Comparison of ENCODE assay signal across 8 cellular contexts in the genomic region with DNA sequence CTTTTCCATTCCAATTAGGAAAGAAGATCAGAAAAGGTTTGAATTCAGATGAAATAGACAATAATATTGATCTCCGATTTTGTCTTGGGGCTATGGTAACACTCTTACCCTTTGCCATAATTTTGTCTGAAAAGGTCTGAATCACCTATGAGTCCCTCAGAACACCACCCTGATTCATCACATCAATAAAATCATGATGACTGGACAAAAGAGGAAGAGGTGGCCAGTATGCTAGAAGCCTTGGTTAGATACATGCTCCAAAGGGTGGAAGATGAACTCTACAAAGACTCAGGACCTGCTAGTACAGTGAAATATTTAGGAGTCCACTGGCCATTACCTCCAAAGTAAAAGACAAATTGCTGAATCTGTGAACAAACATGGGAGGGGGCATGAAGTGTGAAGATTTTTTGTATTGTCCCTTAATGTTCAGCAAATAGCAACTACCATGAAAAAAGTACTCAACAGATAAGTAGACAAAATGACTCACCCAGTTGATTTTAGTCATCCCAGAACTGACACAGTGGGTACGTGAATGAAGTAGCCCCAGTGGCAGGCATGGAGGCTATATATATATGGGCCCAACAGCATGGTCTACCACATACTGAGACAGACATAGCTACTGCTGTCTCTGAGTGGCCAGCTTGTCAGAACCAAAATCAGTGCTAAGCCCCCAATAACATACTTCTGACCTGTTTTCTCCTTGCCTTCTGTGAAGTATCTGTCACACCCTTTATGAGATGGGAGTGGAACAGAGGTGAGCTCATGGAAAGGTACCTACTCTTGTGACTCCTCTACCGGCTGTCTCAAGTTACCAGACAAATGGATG. TPM values are rescaled to one million over a fixed set of nuclear protein-coding genes. Genes with fewer than 3 reads are reported as not detected.
A peak's percentile ranks its signal among the peaks of the same experiment; 100 is the strongest.
DNase-seq lines count a peak whose midpoint lies in the region; ATAC-seq, FAIRE-seq and TF ChIP-seq lines count a peak whose summit lies in the region.

No MANE protein-coding gene starts in this region.

- no peak overlapping the region for H2BK5ac ChIP-seq in H1 (ENCODE audit: low read depth, low read length)

- H3K27ac Mint-ChIP-seq in effector memory CD8-positive, alpha-beta T cell: no peak overlapping the region

- H3K9me3 Mint-ChIP-seq in effector memory CD8-positive, alpha-beta T cell: no peaks in the 10 kb centered on the region

- no peak for DNase-seq in GM12891 (ENCODE audit: insufficient read length, low spot score)
- DNase-seq in LoVo (ENCODE audit: low spot score): peak; percentile 64
- DNase-seq in H1 (ENCODE audit: low read depth in 1 of 2, low spot score in 2 of 2): no peak
- no peak for DNase-seq in substantia nigra (lab: John Stamatoyannopoulos, UW)
- no peak for DNase-seq in NCI-H2081 treated with DMSO at 0.1 percent for 48 hours (lab: John Stamatoyannopoulos, UW)
- no peak for DNase-seq in effector memory CD8-positive, alpha-beta T cell
- DNase-seq in upper lobe of right lung: no peak

- H2AK5ac ChIP-seq in H1 (ENCODE audit: low read depth, low read length): no peak overlapping the region

- H3K14ac ChIP-seq in H1 (ENCODE audit: insufficient read length): no peak overlapping the region

- H3K4me1 Mint-ChIP-seq in effector memory CD8-positive, alpha-beta T cell (ENCODE audit: low read depth in 2 of 2): no peaks in the 10 kb centered on the region

- H4K20me1 ChIP-seq in H1 (replicated peaks in 1 of 2; ENCODE audit: control insufficient read depth in 1 of 2, insufficient read depth in 2 of 2, low read length in 2 of 2): no peaks in the 10 kb centered on the region

- no peak overlapping the region for H4K5ac ChIP-seq in H1 (ENCODE audit: insufficient read length, low read depth, low read length)

- H3K27me3 ChIP-seq in H1 (replicated peaks in 1 of 4; ENCODE audit: control insufficient read depth in 3 of 4, extremely low read depth in 1 of 4, insufficient read depth in 3 of 4, low read length in 3 of 4) (no peaks in the 10 kb centered on the region), upper lobe of right lung (no peaks in the 10 kb centered on the region)

- no peak for TF ChIP-seq POLR2A in GM12891 (IDR thresholded peaks at IDR 0.05; ENCODE audit: low read depth, low read length)
- no peak for TF ChIP-seq POLR2A in H1 (IDR thresholded peaks at IDR 0.05; ENCODE audit: control extremely low read depth in 1 of 2, low read depth in 2 of 2, low read length in 2 of 2)

- no peak overlapping the region for H3K18ac ChIP-seq in H1 (ENCODE audit: extremely low read depth, low read length)

- WGBS in H1 (ENCODE audit: extremely low coverage in 1 of 2, insufficient coverage in 1 of 2, insufficient read length in 1 of 2, insufficient replicate concordance in 2 of 2, low coverage in 1 of 2, low lambda C conversion rate in 2 of 2, missing lambda C conversion rate in 1 of 2), 2 experiments: 93% methylated on average over 3 of the region's 3 CpGs; no CpG with 5 or more reads in 1 of the 2 experiments

- H3K4me3 ChIP-seq in H1 (ENCODE audit: extremely low read depth in 1 of 4, insufficient read depth in 2 of 4, low read depth in 3 of 4, low read length in 4 of 4) (no peak overlapping the region), upper lobe of right lung (no peak overlapping the region)

- H3K36me3 ChIP-seq in H1 (ENCODE audit: control insufficient read depth in 2 of 4, insufficient read depth in 4 of 4, low read length in 3 of 4): no peaks in the 10 kb centered on the region
- H3K36me3 ChIP-seq in upper lobe of right lung: no peaks in the 10 kb centered on the region

- intact Hi-C loops in upper lobe of right lung (cut with DNase I): no loop called here

- H3K4me1 ChIP-seq in H1 (replicated peaks in 1 of 4; ENCODE audit: control insufficient read depth in 3 of 4, insufficient read depth in 4 of 4, low read length in 3 of 4): no peaks in the 10 kb centered on the region
- H3K4me1 ChIP-seq in upper lobe of right lung: peaks cover 4% of the 10 kb centered on the region

- no peaks in the 10 kb centered on the region for H3K79me2 ChIP-seq in H1 (ENCODE audit: control insufficient read depth in 1 of 2, insufficient read depth in 2 of 2, low read length in 2 of 2)

- H3K4me2 ChIP-seq in H1 (ENCODE audit: insufficient read depth in 1 of 2, low read depth in 2 of 2, low read length in 2 of 2): no peak overlapping the region

- H3K79me1 ChIP-seq in H1 (ENCODE audit: low read depth, low read length): no peaks in the 10 kb centered on the region

- peak; percentile 83 for FAIRE-seq in GM12891 (lab: Jason Lieb, UNC)
- peak; percentile 13 for FAIRE-seq in H1 (lab: Jason Lieb, UNC)

- no peak overlapping the region for H4K8ac ChIP-seq in H1 (ENCODE audit: extremely low read depth, insufficient read depth, low read length)

- no peak overlapping the region for H3K4me3 Mint-ChIP-seq in effector memory CD8-positive, alpha-beta T cell

- no peak overlapping the region for H3K4ac ChIP-seq in H1 (replicated peaks; ENCODE audit: insufficient read length, low read depth, low read length)

- H2BK20ac ChIP-seq in H1 (ENCODE audit: low read length): no peak overlapping the region

- no peaks in the 10 kb centered on the region; the same call in 1 of the 2 replicates for H3K23me2 ChIP-seq in H1 (ENCODE audit: low read depth, low read length)

- no peak overlapping the region for H3K56ac ChIP-seq in H1 (replicated peaks; ENCODE audit: insufficient read length, low read depth, low read length)

- no peaks in the 10 kb centered on the region for H3K27me3 Mint-ChIP-seq in effector memory CD8-positive, alpha-beta T cell

- TF ChIP-seq CTCF in H1 (IDR thresholded peaks at IDR 0.05; ENCODE audit: control extremely low read depth in 1 of 3, insufficient read depth in 1 of 3, low read depth in 1 of 3, low read length in 3 of 3) (no peak), upper lobe of right lung (IDR thresholded peaks at IDR 0.05) (no peak)

- no peak for TF ChIP-seq EP300 in H1 (IDR thresholded peaks at IDR 0.05; ENCODE audit: borderline replicate concordance in 1 of 2, low read depth in 2 of 2, low read length in 2 of 2)

- ATAC-seq in GM21737 (IDR thresholded peaks at IDR 0.05; ENCODE audit: unreplicated experiment): peak; percentile 76
- ATAC-seq in effector memory CD8-positive, alpha-beta T cell (replicated peaks): no peak
- no peak for ATAC-seq in upper lobe of right lung

- no peak overlapping the region for H3K23ac ChIP-seq in H1 (ENCODE audit: insufficient read length)

- H2AFZ ChIP-seq in H1 (ENCODE audit: low read length): no peak overlapping the region

- no peak overlapping the region for H2BK12ac ChIP-seq in H1 (ENCODE audit: low read depth, low read length)

- H4K91ac ChIP-seq in H1 (replicated peaks; ENCODE audit: insufficient read length, low read length): no peak overlapping the region

- POLR2A ChIA-PET in H1 (lab: Charles Lee; ENCODE audit: partially characterized antibody): no interaction called here

- H3K9me3 ChIP-seq in H1 (ENCODE audit: insufficient read depth in 2 of 2, low read depth in 1 of 2, low read length in 1 of 2): no peaks in the 10 kb centered on the region
- no peaks in the 10 kb centered on the region for H3K9me3 ChIP-seq in upper lobe of right lung

- no peak overlapping the region for H3K9ac ChIP-seq in H1 (replicated peaks in 1 of 4; ENCODE audit: extremely low read depth in 1 of 4, low read depth in 3 of 4, low read length in 3 of 4)

- H3K36me3 Mint-ChIP-seq in effector memory CD8-positive, alpha-beta T cell (ENCODE audit: insufficient read depth): no peaks in the 10 kb centered on the region

- H2BK15ac ChIP-seq in H1 (ENCODE audit: low read length): no peak overlapping the region

- TF ChIP-seq RAD21 in H1 (IDR thresholded peaks at IDR 0.05 in 1 of 2, conservative IDR thresholded peaks at IDR 0.05 in 1 of 2; ENCODE audit: low read depth in 2 of 2, low read length in 2 of 2): no peak

- no peak overlapping the region for H2BK120ac ChIP-seq in H1 (replicated peaks; ENCODE audit: low read depth, low read length)

- CTCF ChIA-PET in H1 (lab: Charles Lee; ENCODE audit: partially characterized antibody): interaction anchor here (0.9 to 1.3 kb wide), 2 partner anchors 9 kb away, joined by 3 to 5 read pairs; no protein-coding TSS in a partner anchor

- no peak overlapping the region for H3K27ac ChIP-seq in H1 (ENCODE audit: low read depth, low read length)
- no peak overlapping the region for H3K27ac ChIP-seq in substantia nigra (ENCODE audit: low read depth, low read length, poor library complexity, severe bottlenecking)
- no peak overlapping the region for H3K27ac ChIP-seq in upper lobe of right lung

TF ChIP-seq in GM12891, 5 proteins besides CTCF, POLR2A, EP300 and RAD21:
- TF ChIP-seq PAX5 (IDR thresholded peaks at IDR 0.05; ENCODE audit: insufficient read depth, low read length, severe bottlenecking) (no peak), SPI1 (IDR thresholded peaks at IDR 0.05; ENCODE audit: low read depth, low read length) (peak; percentile 74)

TF ChIP-seq in H1, 55 proteins besides CTCF, POLR2A, EP300 and RAD21 (continues in another document):
- TF ChIP-seq CHD1 (IDR thresholded peaks at IDR 0.05; ENCODE audit: low read depth, low read length) (no peak), EZH2 (IDR thresholded peaks at IDR 0.05; ENCODE audit: low read depth, low read length, severe bottlenecking) (no peak), POLR2AphosphoS5 (IDR thresholded peaks at IDR 0.05; ENCODE audit: low read depth, low read length) (no peak), CBX8 (IDR thresholded peaks at IDR 0.05; ENCODE audit: borderline replicate concordance, low read depth, low read length) (no peak), RFX5 (IDR thresholded peaks at IDR 0.05; ENCODE audit: borderline replicate concordance, low read depth, low read length) (no peak), SIX5 (IDR thresholded peaks at IDR 0.05; ENCODE audit: low read depth, low read length) (no peak), FOSL1 (IDR thresholded peaks at IDR 0.05; ENCODE audit: insufficient read depth, low read depth, low read length) (no peak), YY1 (IDR thresholded peaks at IDR 0.05; ENCODE audit: low read depth, low read length) (no peak)
- TF ChIP-seq, protein P1, sequence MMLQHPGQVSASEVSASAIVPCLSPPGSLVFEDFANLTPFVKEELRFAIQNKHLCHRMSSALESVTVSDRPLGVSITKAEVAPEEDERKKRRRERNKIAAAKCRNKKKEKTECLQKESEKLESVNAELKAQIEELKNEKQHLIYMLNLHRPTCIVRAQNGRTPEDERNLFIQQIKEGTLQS (IDR thresholded peaks at IDR 0.05; ENCODE audit: insufficient read depth, low read depth, low read length): no peak

RNA-seq across cellular contexts. Expression of a gene that starts 36.5 kb away (rescaled TPM):
- polyA plus RNA-seq in GM12891 (2012; ENCODE audit: low read depth, missing spikeins): 48.1 TPM
- 81.8 and 89.8 TPM in 2 replicates for total RNA-seq in H1 (2021; fragmentation: NEBNext Ultra II Directional; extraction: Animal tissue kit (Norgen Biotek cat#: 25700))
- polyA plus RNA-seq in H1 (2011; rRNA removed): 8.6 and 15.7 TPM in 2 replicates
- 24.9 TPM for polyA plus RNA-seq in H1 (2011; cell fraction: cytosol; rRNA removed)
- 14.4 TPM for polyA plus RNA-seq in H1 (2011; cell fraction: nucleus; rRNA removed)
- polyA plus RNA-seq in H1 (2012, experiment 1 of 2): 33.9 to 71.7 TPM (median 51.5 TPM) in 4 replicates
- polyA plus RNA-seq in H1 (2012, experiment 2 of 2): 4.5 TPM
- 34.7 TPM for polyA plus RNA-seq in H1 (2013, experiment 1 of 2)
- 31.8 TPM for polyA plus RNA-seq in H1 (2013, experiment 2 of 2)
- 77.0 and 78.9 TPM in 2 replicates for polyA minus RNA-seq in H1 (2011; rRNA and poly(A)+ RNA removed)
- 38.8 TPM for polyA minus RNA-seq in H1 (2011; cell fraction: cytosol; rRNA and poly(A)+ RNA removed)
- 157 TPM for polyA minus RNA-seq in H1 (2011; cell fraction: nucleus; rRNA and poly(A)+ RNA removed)
- 209 TPM for total RNA-seq in upper lobe of right lung
